ENCODE assay signal across 21 cellular contexts in genomic region chr17:4316648-4317047, GRCh38.
"Had no signal": no experiment of that assay in that cellular context is flagged by ENCODE, and none has a peak within 500 bp of the region (broad histone marks: within the 10 kb centered on the region; RNA-seq: fewer than 3 reads in every experiment).

No MANE protein-coding gene starts in this region.

- H3K9me3 Mint-ChIP-seq: activated naive CD8-positive, alpha-beta T cell treated with anti-CD3 and anti-CD28 coated beads, Interleukin-2, amount 10 ng/mL, durations not matched to agents 7 days and 5 days; immature natural killer cell; naive thymus-derived CD4-positive, alpha-beta T cell; stimulated activated effector memory CD8-positive, alpha-beta T cell treated with anti-CD3 and anti-CD28 coated beads, Interleukin-12 subunit alpha, Interleukin-12 subunit beta, amount 100 ng/mL, for 72 hours; T-helper 1 cell treated with Interleukin-12 subunit alpha and Interleukin-12 subunit beta and Interleukin-4 antibody, amounts not matched to agents 30 μg/mL and 1 μg/mL, for 36 hours; type B pancreatic cell had no signal

- ATAC-seq: naive thymus-derived CD4-positive, alpha-beta T cell; stimulated activated effector memory CD8-positive, alpha-beta T cell treated with anti-CD3 and anti-CD28 coated beads, Interleukin-12 subunit alpha, Interleukin-12 subunit beta, amount 100 ng/mL, for 72 hours had no signal

- H3K9me3 ChIP-seq: prostate gland, vagina had no signal

- H3K36me3 Mint-ChIP-seq: immature natural killer cell; stimulated activated effector memory CD8-positive, alpha-beta T cell treated with anti-CD3 and anti-CD28 coated beads, Interleukin-12 subunit alpha, Interleukin-12 subunit beta, amount 100 ng/mL, for 72 hours had no signal

- H2AFZ ChIP-seq: hepatocyte had no signal

- H3K36me3 ChIP-seq: prostate gland, vagina had no signal

- H3K27ac Mint-ChIP-seq: activated naive CD8-positive, alpha-beta T cell treated with anti-CD3 and anti-CD28 coated beads, Interleukin-2, amount 10 ng/mL, durations not matched to agents 7 days and 5 days; stimulated activated effector memory CD8-positive, alpha-beta T cell treated with anti-CD3 and anti-CD28 coated beads, Interleukin-12 subunit alpha, Interleukin-12 subunit beta, amount 100 ng/mL, for 72 hours; T-helper 1 cell treated with Interleukin-12 subunit alpha and Interleukin-12 subunit beta and Interleukin-4 antibody, amounts not matched to agents 30 μg/mL and 1 μg/mL, for 36 hours had no signal

- H3K4me3 Mint-ChIP-seq: activated naive CD8-positive, alpha-beta T cell treated with anti-CD3 and anti-CD28 coated beads, Interleukin-2, amount 10 ng/mL, durations not matched to agents 7 days and 5 days; immature natural killer cell; stimulated activated effector memory CD8-positive, alpha-beta T cell treated with anti-CD3 and anti-CD28 coated beads, Interleukin-12 subunit alpha, Interleukin-12 subunit beta, amount 100 ng/mL, for 72 hours; T-helper 1 cell treated with Interleukin-12 subunit alpha and Interleukin-12 subunit beta and Interleukin-4 antibody, amounts not matched to agents 30 μg/mL and 1 μg/mL, for 36 hours; type B pancreatic cell had no signal

- H3K4me3 ChIP-seq: hepatocyte, prostate gland, skin epidermis, vagina had no signal

- H3K27ac ChIP-seq: epithelial cell of prostate, hepatocyte, vagina had no signal

- H3K27me3 ChIP-seq: hepatocyte, vagina had no signal

- H3K4me2 ChIP-seq: hepatocyte had no signal

- DNase-seq: activated CD4-positive, alpha-beta T cell treated with anti-CD3 and anti-CD28 coated beads for 48 hours; activated CD8-positive, alpha-beta memory T cell treated with anti-CD3 and anti-CD28 coated beads for 24 hours; activated CD8-positive, alpha-beta memory T cell treated with anti-CD3 and anti-CD28 coated beads, Interleukin-2, amount 50 U/mL, for 48 hours; activated naive CD4-positive, alpha-beta T cell treated with Interleukin-2 at 50 U/mL for 16 hours; activated naive CD8-positive, alpha-beta T cell treated with anti-CD3 and anti-CD28 coated beads, Interleukin-2, amount 10 ng/mL, durations not matched to agents 7 days and 5 days; activated T-cell treated with anti-CD3 and anti-CD28 coated beads, Interleukin-2, amount 50 U/mL, for 48 hours; amygdala; immature natural killer cell; mesendoderm; naive thymus-derived CD4-positive, alpha-beta T cell; right cardiac atrium; stimulated activated CD4-positive, alpha-beta T cell treated with anti-CD3 and anti-CD28 coated beads, Interleukin-2, amount 100 ng/mL, for 24 hours; T1000 had no signal

- H3K27me3 Mint-ChIP-seq: activated naive CD8-positive, alpha-beta T cell treated with anti-CD3 and anti-CD28 coated beads, Interleukin-2, amount 10 ng/mL, durations not matched to agents 7 days and 5 days; naive thymus-derived CD4-positive, alpha-beta T cell; type B pancreatic cell had no signal
